In the genomic region with DNA sequence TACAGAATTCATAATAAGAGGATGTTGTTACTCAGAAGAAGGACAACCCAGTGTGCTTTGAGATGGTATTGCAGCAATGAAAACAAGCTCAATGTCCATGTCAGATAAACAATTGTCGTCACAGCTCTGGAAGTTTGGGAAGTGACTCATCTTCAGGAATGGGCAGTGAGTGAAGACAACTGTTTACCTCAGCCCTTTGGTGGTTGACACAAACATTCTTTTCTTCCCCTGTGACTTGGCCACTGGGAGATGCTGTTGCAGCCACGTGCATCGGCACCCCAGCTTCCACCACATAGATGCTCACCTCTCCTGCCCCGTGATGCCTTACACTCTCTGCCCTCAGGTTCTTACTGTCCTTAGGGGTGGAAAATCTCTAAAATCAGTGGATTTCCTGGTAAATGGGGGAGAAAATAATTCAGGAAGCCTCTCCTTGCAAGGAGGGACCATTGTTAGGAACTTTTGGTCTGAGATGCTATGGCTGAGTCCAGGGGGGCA, we compare ENCODE assay signal across 9 cellular contexts.
A peak's percentile ranks its signal among the peaks of the same experiment; 100 is the strongest.
DNase-seq lines count a peak whose midpoint lies in the region; ATAC-seq lines count a peak whose summit lies in the region.
"Had no signal": no experiment of that assay in that cellular context is flagged by ENCODE, and none has a peak within 500 bp of the region (broad histone marks: within the 10 kb centered on the region; RNA-seq: fewer than 3 reads in every experiment).

No MANE protein-coding gene starts in this region.

- peak overlapping the region in 1 of 5 donors; percentile 4 for H3K4me3 ChIP-seq in subcutaneous abdominal adipose tissue (ENCODE audit: low read depth in 1 of 5, low read length in 5 of 5)

- in situ Hi-C loops in T47D (cut with HindIII; ENCODE audit: low pct_unique_long_range_greater_than_20kb, low sequenced_read_pairs), result no loop called here

- H3K27ac Mint-ChIP-seq in activated naive CD8-positive, alpha-beta T cell treated with anti-CD3 and anti-CD28 coated beads for 36 hours, result no peak overlapping the region

- ATAC-seq in GM19455 (IDR thresholded peaks at IDR 0.05; ENCODE audit: unreplicated experiment) (no peak), HG03095 (IDR thresholded peaks at IDR 0.05; ENCODE audit: unreplicated experiment) (no peak)
- ATAC-seq in stimulated activated naive CD8-positive, alpha-beta T cell treated with anti-CD3 and anti-CD28 coated beads, Interleukin-15, Interleukin-2, amounts not matched to agents 100 U/mL and 50 U/mL, for 24 hours, result no peak

- H3K27me3 Mint-ChIP-seq in activated naive CD8-positive, alpha-beta T cell treated with anti-CD3 and anti-CD28 coated beads for 36 hours, result peaks cover 9% of the 10 kb centered on the region

- no peak overlapping the region for H3K4me3 Mint-ChIP-seq in activated naive CD8-positive, alpha-beta T cell treated with anti-CD3 and anti-CD28 coated beads for 36 hours

- no peaks in the 10 kb centered on the region for H3K27me3 ChIP-seq in subcutaneous abdominal adipose tissue (ENCODE audit: control insufficient read depth in 5 of 5, insufficient read depth in 4 of 5, low read length in 5 of 5)

- H3K4me1 ChIP-seq in subcutaneous abdominal adipose tissue (ENCODE audit: control insufficient read depth in 5 of 5, insufficient read depth in 5 of 5, low read length in 5 of 5), result peaks cover 0 to 54% (median 45%) of the 10 kb centered on the region in 5 donors

- no peaks in the 10 kb centered on the region for H3K36me3 ChIP-seq in subcutaneous abdominal adipose tissue (ENCODE audit: control insufficient read depth in 5 of 5, insufficient read depth in 5 of 5, low read length in 5 of 5)

- H3K9ac ChIP-seq in subcutaneous abdominal adipose tissue (ENCODE audit: low read length in 5 of 5), result no peak overlapping the region

- DNase-seq in HK-2 (ENCODE audit: unreplicated experiment), result peak; percentile 49
- DNase-seq in T47D (ENCODE audit: low read depth in 1 of 2, low spot score in 1 of 2), result peak; percentile 43 to 93
- DNase-seq in islet precursor cell, result peak; percentile 95
- no peak for DNase-seq in stimulated activated naive CD8-positive, alpha-beta T cell treated with anti-CD3 and anti-CD28 coated beads, Interleukin-15, Interleukin-2, amounts not matched to agents 100 U/mL and 50 U/mL, for 24 hours
- DNase-seq in activated naive CD8-positive, alpha-beta T cell treated with anti-CD3 and anti-CD28 coated beads for 36 hours, result no peak
- DNase-seq: stimulated activated CD4-positive, alpha-beta T cell treated with anti-CD3 and anti-CD28 coated beads, Interleukin-15, amount 100 ng/mL, for 24 hours had no signal

- no peaks in the 10 kb centered on the region for H3K9me3 Mint-ChIP-seq in activated naive CD8-positive, alpha-beta T cell treated with anti-CD3 and anti-CD28 coated beads for 36 hours

- H3K4me1 Mint-ChIP-seq in activated naive CD8-positive, alpha-beta T cell treated with anti-CD3 and anti-CD28 coated beads for 36 hours, result peaks cover 3% of the 10 kb centered on the region

- peak overlapping the region; percentile 67 for H3K27ac ChIP-seq in subcutaneous abdominal adipose tissue (ENCODE audit: low read depth, low read length)

- H3K9me3 ChIP-seq in subcutaneous abdominal adipose tissue (ENCODE audit: control insufficient read depth in 5 of 5, low read length in 5 of 5), result no peaks in the 10 kb centered on the region

- no peaks in the 10 kb centered on the region for H3K36me3 Mint-ChIP-seq in activated naive CD8-positive, alpha-beta T cell treated with anti-CD3 and anti-CD28 coated beads for 36 hours

Comparison
In these comparisons a context has a peak if more than half of its experiments do, and no peak if none do; other contexts are left out.
1. DNase-seq: peak in HK-2 (single experiment), T47D (2 of 2) and islet precursor cell (single experiment); none in stimulated activated naive CD8-positive, alpha-beta T cell treated with anti-CD3 and anti-CD28 coated beads, Interleukin-15, Interleukin-2, amounts not matched to agents 100 U/mL and 50 U/mL, for 24 hours (single experiment) and activated naive CD8-positive, alpha-beta T cell treated with anti-CD3 and anti-CD28 coated beads for 36 hours (single experiment).